In the genomic region with DNA sequence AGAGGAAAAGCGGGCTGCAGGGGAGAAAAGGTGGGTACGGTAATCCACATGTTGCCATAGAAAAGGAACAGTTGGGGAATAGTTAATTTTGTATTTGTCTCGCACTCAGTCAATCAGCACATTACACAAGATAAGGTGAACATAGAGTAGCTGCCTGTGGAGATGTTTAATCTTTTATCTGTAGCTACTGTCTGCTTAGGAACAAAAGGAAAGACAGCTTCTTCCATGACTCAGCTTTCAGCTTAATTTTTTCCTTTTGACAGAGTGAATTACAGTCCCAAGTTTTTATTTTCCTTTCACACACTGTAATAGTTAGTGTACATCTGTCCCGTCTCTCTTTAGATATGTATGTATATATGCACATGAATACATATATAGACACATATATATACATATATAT, we compare ENCODE assay signal across 1 cellular context.
TF ChIP-seq lines count a peak whose summit lies in the region.

No MANE protein-coding gene starts in this region.

TF ChIP-seq in GM12878, 131 proteins besides CTCF, POLR2A, EP300 and RAD21 (continued from another document):
- TF ChIP-seq, protein P1, sequence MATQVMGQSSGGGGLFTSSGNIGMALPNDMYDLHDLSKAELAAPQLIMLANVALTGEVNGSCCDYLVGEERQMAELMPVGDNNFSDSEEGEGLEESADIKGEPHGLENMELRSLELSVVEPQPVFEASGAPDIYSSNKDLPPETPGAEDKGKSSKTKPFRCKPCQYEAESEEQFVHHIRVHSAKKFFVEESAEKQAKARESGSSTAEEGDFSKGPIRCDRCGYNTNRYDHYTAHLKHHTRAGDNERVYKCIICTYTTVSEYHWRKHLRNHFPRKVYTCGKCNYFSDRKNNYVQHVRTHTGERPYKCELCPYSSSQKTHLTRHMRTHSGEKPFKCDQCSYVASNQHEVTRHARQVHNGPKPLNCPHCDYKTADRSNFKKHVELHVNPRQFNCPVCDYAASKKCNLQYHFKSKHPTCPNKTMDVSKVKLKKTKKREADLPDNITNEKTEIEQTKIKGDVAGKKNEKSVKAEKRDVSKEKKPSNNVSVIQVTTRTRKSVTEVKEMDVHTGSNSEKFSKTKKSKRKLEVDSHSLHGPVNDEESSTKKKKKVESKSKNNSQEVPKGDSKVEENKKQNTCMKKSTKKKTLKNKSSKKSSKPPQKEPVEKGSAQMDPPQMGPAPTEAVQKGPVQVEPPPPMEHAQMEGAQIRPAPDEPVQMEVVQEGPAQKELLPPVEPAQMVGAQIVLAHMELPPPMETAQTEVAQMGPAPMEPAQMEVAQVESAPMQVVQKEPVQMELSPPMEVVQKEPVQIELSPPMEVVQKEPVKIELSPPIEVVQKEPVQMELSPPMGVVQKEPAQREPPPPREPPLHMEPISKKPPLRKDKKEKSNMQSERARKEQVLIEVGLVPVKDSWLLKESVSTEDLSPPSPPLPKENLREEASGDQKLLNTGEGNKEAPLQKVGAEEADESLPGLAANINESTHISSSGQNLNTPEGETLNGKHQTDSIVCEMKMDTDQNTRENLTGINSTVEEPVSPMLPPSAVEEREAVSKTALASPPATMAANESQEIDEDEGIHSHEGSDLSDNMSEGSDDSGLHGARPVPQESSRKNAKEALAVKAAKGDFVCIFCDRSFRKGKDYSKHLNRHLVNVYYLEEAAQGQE (IDR thresholded peaks at IDR 0.05; ENCODE audit: low read depth, low read length), result no peak
- TF ChIP-seq NFXL1 (IDR thresholded peaks at IDR 0.05; ENCODE audit: borderline replicate concordance), result no peak
- TF ChIP-seq MXI1 (IDR thresholded peaks at IDR 0.05; ENCODE audit: low read depth, low read length), result no peak
- no peak for TF ChIP-seq TCF7 (IDR thresholded peaks at IDR 0.05; ENCODE audit: borderline replicate concordance)
- no peak for TF ChIP-seq YBX1 (IDR thresholded peaks at IDR 0.05)
- TF ChIP-seq, protein P2, sequence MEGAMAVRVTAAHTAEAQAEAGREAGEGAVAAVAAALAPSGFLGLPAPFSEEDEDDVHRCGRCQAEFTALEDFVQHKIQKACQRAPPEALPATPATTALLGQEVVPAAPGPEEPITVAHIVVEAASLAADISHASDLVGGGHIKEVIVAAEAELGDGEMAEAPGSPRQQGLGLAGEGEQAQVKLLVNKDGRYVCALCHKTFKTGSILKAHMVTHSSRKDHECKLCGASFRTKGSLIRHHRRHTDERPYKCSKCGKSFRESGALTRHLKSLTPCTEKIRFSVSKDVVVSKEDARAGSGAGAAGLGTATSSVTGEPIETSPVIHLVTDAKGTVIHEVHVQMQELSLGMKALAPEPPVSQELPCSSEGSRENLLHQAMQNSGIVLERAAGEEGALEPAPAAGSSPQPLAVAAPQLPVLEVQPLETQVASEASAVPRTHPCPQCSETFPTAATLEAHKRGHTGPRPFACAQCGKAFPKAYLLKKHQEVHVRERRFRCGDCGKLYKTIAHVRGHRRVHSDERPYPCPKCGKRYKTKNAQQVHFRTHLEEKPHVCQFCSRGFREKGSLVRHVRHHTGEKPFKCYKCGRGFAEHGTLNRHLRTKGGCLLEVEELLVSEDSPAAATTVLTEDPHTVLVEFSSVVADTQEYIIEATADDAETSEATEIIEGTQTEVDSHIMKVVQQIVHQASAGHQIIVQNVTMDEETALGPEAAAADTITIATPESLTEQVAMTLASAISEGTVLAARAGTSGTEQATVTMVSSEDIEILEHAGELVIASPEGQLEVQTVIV (IDR thresholded peaks at IDR 0.05; ENCODE audit: borderline replicate concordance, partially characterized antibody), result no peak
- no peak for TF ChIP-seq NR2C2 (IDR thresholded peaks at IDR 0.05; ENCODE audit: borderline replicate concordance, control insufficient read depth, insufficient read length, low read depth)
- TF ChIP-seq TCF12 (IDR thresholded peaks at IDR 0.05; ENCODE audit: low read depth, low read length), result no peak
- TF ChIP-seq, protein P3, sequence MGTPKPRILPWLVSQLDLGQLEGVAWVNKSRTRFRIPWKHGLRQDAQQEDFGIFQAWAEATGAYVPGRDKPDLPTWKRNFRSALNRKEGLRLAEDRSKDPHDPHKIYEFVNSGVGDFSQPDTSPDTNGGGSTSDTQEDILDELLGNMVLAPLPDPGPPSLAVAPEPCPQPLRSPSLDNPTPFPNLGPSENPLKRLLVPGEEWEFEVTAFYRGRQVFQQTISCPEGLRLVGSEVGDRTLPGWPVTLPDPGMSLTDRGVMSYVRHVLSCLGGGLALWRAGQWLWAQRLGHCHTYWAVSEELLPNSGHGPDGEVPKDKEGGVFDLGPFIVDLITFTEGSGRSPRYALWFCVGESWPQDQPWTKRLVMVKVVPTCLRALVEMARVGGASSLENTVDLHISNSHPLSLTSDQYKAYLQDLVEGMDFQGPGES (IDR thresholded peaks at IDR 0.05), result no peak
- TF ChIP-seq, protein P4, sequence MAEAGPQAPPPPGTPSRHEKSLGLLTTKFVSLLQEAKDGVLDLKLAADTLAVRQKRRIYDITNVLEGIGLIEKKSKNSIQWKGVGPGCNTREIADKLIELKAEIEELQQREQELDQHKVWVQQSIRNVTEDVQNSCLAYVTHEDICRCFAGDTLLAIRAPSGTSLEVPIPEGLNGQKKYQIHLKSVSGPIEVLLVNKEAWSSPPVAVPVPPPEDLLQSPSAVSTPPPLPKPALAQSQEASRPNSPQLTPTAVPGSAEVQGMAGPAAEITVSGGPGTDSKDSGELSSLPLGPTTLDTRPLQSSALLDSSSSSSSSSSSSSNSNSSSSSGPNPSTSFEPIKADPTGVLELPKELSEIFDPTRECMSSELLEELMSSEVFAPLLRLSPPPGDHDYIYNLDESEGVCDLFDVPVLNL (IDR thresholded peaks at IDR 0.05; ENCODE audit: low read depth, low read length), result no peak
